In the genomic region with DNA sequence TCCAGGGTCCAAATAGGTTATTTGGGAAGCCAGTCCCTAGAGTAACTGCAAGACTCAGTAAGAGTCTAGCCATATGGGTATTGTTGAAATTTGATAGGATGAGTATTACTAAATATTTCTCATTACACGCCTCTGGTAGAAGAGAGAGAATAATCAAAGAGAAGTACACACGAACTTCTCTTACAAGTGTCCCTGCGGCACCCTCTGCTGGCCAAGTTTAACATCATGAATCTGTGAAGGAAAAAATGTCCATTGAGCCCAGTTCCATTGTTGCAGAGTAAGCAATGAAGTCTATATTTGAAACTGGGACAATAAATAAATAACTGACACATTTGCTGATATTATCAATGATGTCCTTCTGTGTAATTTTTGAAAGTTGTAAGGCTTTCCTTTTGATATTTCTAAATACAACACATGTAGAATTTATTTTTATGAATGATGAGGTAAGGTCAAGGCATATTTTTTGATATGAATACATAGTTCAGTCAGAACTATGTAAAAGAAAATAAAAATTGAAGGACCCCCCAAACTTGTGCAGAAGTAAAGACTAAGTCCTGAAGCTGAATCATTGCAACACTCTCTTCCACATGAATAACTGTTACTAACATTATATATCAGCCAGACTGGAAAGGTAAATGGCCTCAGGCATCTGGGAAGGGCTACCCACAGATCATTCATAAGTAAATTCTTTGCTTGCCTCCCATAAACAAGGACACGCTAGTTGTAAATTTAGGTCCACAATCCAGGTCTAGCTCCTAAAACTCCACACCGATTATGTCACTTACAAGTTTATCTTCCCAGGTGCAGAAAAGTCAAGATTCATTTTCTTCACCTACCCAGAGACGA, we compare ENCODE assay signal across 1 cellular context.
TF ChIP-seq lines count a peak whose summit lies in the region.

No MANE protein-coding gene starts in this region.

TF ChIP-seq in K562, 482 proteins besides CTCF, POLR2A, EP300 and RAD21:
- TF ChIP-seq DEAF1 (CRISPR knock-in tag; IDR thresholded peaks at IDR 0.05) (peak; percentile 47; the same call in 1 of the 2 replicates), RB1 (IDR thresholded peaks at IDR 0.05; ENCODE audit: low read depth) (0 out of 2 replicates have a peak, but pooled peaks have one; percentile 21), ZNF384 (IDR thresholded peaks at IDR 0.05; ENCODE audit: low read depth, low read length) (no peak), TAF15 (IDR thresholded peaks at IDR 0.05; ENCODE audit: low read depth, low read length) (no peak), SMC3 (conservative IDR thresholded peaks at IDR 0.05; ENCODE audit: insufficient read depth, low read depth, low read length) (peak; percentile 76), ZNF41 (CRISPR knock-in tag; conservative IDR thresholded peaks at IDR 0.05) (no peak)
